In the genomic region with DNA sequence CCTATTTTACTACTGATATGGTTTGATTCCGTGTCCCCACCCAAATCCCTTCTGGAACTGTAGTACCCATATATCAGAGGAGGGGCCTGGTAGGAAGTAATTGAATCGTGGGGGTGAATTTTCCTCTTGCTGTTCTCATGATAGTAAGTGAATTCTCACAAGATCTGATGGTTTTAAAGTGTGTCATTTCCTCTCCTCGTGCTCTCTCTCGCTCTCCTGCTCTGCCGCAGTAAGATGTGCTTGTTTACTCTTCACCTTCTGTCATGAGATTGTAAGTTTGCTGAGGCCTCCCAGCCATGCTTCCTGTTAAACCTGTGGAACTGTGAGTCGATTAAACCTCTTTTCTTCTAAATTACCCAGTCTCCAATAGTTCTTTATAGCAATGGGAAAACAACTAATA, we compare ENCODE assay signal across 3 cellular contexts.
TF ChIP-seq lines count a peak whose summit lies in the region.

No MANE protein-coding gene starts in this region.

TF ChIP-seq in SK-N-SH, 30 proteins besides CTCF, POLR2A, EP300 and RAD21:
- TF ChIP-seq, protein P1, sequence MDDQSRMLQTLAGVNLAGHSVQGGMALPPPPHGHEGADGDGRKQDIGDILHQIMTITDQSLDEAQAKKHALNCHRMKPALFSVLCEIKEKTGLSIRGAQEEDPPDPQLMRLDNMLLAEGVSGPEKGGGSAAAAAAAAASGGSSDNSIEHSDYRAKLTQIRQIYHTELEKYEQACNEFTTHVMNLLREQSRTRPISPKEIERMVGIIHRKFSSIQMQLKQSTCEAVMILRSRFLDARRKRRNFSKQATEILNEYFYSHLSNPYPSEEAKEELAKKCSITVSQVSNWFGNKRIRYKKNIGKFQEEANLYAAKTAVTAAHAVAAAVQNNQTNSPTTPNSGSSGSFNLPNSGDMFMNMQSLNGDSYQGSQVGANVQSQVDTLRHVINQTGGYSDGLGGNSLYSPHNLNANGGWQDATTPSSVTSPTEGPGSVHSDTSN (IDR thresholded peaks at IDR 0.05), result no peak
- no peak for TF ChIP-seq CHD2 (IDR thresholded peaks at IDR 0.05; ENCODE audit: low read length, partially characterized antibody)
TF ChIP-seq in SK-N-SH: peak in this region for 0.

TF ChIP-seq in SK-N-SH treated with all-trans-retinoic acid at 6 μM for 48 hours, 23 proteins besides CTCF, POLR2A, EP300 and RAD21:
- TF ChIP-seq TOX (CRISPR knock-in tag; IDR thresholded peaks at IDR 0.05; ENCODE audit: borderline replicate concordance) (no peak), SNAI2 (CRISPR knock-in tag; IDR thresholded peaks at IDR 0.05) (no peak), TCF4 (CRISPR knock-in tag; IDR thresholded peaks at IDR 0.05; ENCODE audit: borderline replicate concordance) (no peak)
TF ChIP-seq in SK-N-SH treated with all-trans-retinoic acid at 6 μM for 48 hours: peak in this region for 0.

TF ChIP-seq in IMR-90, 13 proteins besides CTCF, POLR2A, EP300 and RAD21:
- no peak for TF ChIP-seq MXI1 (IDR thresholded peaks at IDR 0.05; ENCODE audit: borderline replicate concordance, low read depth, low read length)
- no peak for TF ChIP-seq MAZ (IDR thresholded peaks at IDR 0.05; ENCODE audit: borderline replicate concordance, low read depth, low read length)
- TF ChIP-seq RCOR1 (IDR thresholded peaks at IDR 0.05; ENCODE audit: insufficient replicate concordance, low read length), result no peak
- no peak for TF ChIP-seq CEBPB (IDR thresholded peaks at IDR 0.05; ENCODE audit: low read depth, low read length)
- no peak for TF ChIP-seq ELK1 (IDR thresholded peaks at IDR 0.05; ENCODE audit: borderline replicate concordance, low read depth, low read length)
- no peak for TF ChIP-seq NFE2L2 (IDR thresholded peaks at IDR 0.05; ENCODE audit: low read depth, low read length)
- no peak for TF ChIP-seq MAFK (IDR thresholded peaks at IDR 0.05; ENCODE audit: low read depth, low read length)
- TF ChIP-seq USF2 (IDR thresholded peaks at IDR 0.05; ENCODE audit: low read depth, low read length), result no peak
- TF ChIP-seq SMC3 (IDR thresholded peaks at IDR 0.05; ENCODE audit: low read depth, low read length), result no peak
- TF ChIP-seq RFX5 (IDR thresholded peaks at IDR 0.05; ENCODE audit: low read depth, low read length), result no peak
- no peak for TF ChIP-seq FOS (IDR thresholded peaks at IDR 0.05; ENCODE audit: low read depth, low read length)
- no peak for TF ChIP-seq CHD1 (IDR thresholded peaks at IDR 0.05; ENCODE audit: low read depth, low read length)
- no peak for TF ChIP-seq BHLHE40 (IDR thresholded peaks at IDR 0.05; ENCODE audit: low read depth, low read length)
